Comparison of ENCODE assay signal across 8 cellular contexts in the genomic region with DNA sequence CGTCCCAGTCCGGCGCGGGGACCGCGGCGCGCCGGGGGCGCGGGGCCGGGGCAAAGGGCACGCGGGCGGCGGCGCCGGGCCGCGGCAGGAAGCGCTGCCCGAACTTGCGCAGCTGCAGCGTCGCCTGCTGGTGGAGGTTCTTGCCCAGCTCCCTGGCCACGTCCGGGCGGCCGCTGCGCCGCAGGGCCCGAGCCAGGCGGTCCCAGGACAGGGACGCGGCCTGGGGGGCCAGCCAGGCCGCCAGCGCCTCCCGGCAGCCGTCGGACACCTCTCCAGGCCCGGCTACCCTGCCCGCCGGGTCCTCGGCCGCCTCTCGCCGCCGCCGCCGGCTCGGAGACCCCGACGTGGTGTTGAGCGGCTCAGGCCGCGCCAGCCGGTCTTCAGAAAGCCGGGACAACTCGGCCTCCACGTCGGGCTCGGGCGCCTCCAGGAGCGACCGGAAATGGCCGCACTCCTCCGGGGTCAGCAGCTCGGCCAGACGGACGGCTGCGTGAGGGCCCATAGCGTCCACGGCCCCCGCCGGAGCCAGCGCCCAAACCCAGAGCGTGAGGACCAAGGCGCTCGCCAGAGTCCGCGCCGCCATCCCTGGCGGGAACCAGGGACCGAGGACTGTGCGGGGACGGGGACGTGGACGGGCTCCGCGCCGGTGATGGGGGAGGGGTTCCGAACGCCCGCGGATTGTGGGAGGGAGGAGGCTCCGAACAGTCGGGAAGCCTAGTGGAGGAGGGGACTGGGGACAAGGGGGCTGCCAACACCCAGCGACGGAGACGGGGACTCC. TPM values are rescaled to one million over a fixed set of nuclear protein-coding genes. Genes with fewer than 3 reads are reported as not detected.
A peak's percentile ranks its signal among the peaks of the same experiment; 100 is the strongest.
DNase-seq lines count a peak whose midpoint lies in the region; ATAC-seq, FAIRE-seq and TF ChIP-seq lines count a peak whose summit lies in the region.

No MANE protein-coding gene starts in this region.

- DNase-seq in DMS114 treated with DMSO at 0.1 percent for 48 hours (lab: John Stamatoyannopoulos, UW; ENCODE audit: unreplicated experiment): peak; percentile 15
- DNase-seq in MG63: peak; percentile 72
- DNase-seq in activated CD4-positive, alpha-beta T cell treated with anti-CD3 and anti-CD28 coated beads for 1 hour: peak; percentile 53
- DNase-seq in cerebellum (ENCODE audit: low spot score): peak; percentile 57
- DNase-seq in keratinocyte (ENCODE audit: low read depth, low spot score): no peak
- DNase-seq in spleen: peak; percentile 95

- dilution Hi-C loops in keratinocyte (cut with MboI; ENCODE audit: extremely low pct_ligation_motif_present, low sequenced_read_pairs): no loop called here

- intact Hi-C loops in spleen (cut with DNase I; ENCODE audit: low total_unique reads): loop anchor here (5.0 kb wide), 1 partner anchor 392 kb away; the partner anchor contains the start of gene SLC4A8

- TF ChIP-seq POLR2A in spleen (IDR thresholded peaks at IDR 0.05): no peak

- TF ChIP-seq CTCF in keratinocyte (optimal IDR thresholded peaks at IDR 0.05 in 1 of 3, IDR thresholded peaks at IDR 0.05 in 1 of 3, conservative IDR thresholded peaks at IDR 0.05 in 1 of 3; ENCODE audit: extremely low read depth in 1 of 3, insufficient read depth in 2 of 3, low read length in 3 of 3) (peak; percentile 40 to 90 (median 78)), spleen (IDR thresholded peaks at IDR 0.05 in 8 of 11, conservative IDR thresholded peaks at IDR 0.05 in 3 of 11) (peak in 8 of 11 experiments; percentile 5 to 80 (median 72))

- ATAC-seq in GM21786 (IDR thresholded peaks at IDR 0.05; ENCODE audit: unreplicated experiment) (no peak), GM19467 (IDR thresholded peaks at IDR 0.05; ENCODE audit: unreplicated experiment) (no peak)

- no peaks in the 10 kb centered on the region for H3K27me3 ChIP-seq in MG63
- peaks cover 30% of the 10 kb centered on the region for H3K27me3 ChIP-seq in keratinocyte (ENCODE audit: control insufficient read depth, extremely low read depth, insufficient read depth, low read length)
- peaks cover 0 to 41% (median 0%) of the 10 kb centered on the region in 7 donors for H3K27me3 ChIP-seq in spleen (replicated peaks in 1 of 7)

- H4K20me1 ChIP-seq in keratinocyte (ENCODE audit: control insufficient read depth, extremely low read depth, insufficient read depth, low read length): no peaks in the 10 kb centered on the region

- H3K9ac ChIP-seq in keratinocyte (ENCODE audit: control insufficient read depth, extremely low read depth, insufficient read depth, low read length): peak overlapping the region; percentile 23

- H3K36me3 ChIP-seq in MG63 (no peaks in the 10 kb centered on the region), keratinocyte (ENCODE audit: control insufficient read depth in 2 of 2, extremely low read depth in 1 of 2, insufficient read depth in 2 of 2, low read length in 2 of 2) (no peaks in the 10 kb centered on the region), spleen (no peaks in the 10 kb centered on the region)

- H3K4me3 ChIP-seq in MG63 (peak overlapping the region; percentile 40), keratinocyte (ENCODE audit: control insufficient read depth in 2 of 3, extremely low read depth in 1 of 3, insufficient read depth in 2 of 3, low read depth in 1 of 3, low read length in 3 of 3) (peak overlapping the region; percentile 6 to 34 (median 17)), spleen (peak overlapping the region; percentile 33 to 72 (median 46))

- WGBS in spleen, 5 donors: 3 to 14% (median 4%) methylated on average over 15 to 100 of the region's 100 CpGs

- peak overlapping the region; percentile 51 for H3K4me2 ChIP-seq in keratinocyte (ENCODE audit: control insufficient read depth, extremely low read depth, insufficient read depth, low read depth, low read length)

- no peaks in the 10 kb centered on the region for H3K4me1 ChIP-seq in keratinocyte (ENCODE audit: control insufficient read depth, extremely low read depth, insufficient read depth, low read length)
- peaks cover 5 to 41% (median 23%) of the 10 kb centered on the region in 6 donors for H3K4me1 ChIP-seq in spleen

- no peak overlapping the region for H3K27ac ChIP-seq in keratinocyte (ENCODE audit: control insufficient read depth, insufficient read depth, low read length)
- peak overlapping the region; percentile 63 to 89 (median 83) for H3K27ac ChIP-seq in spleen

- H2AFZ ChIP-seq in keratinocyte (ENCODE audit: control insufficient read depth, low read length): no peak overlapping the region

- no peaks in the 10 kb centered on the region for H3K79me2 ChIP-seq in keratinocyte (ENCODE audit: control insufficient read depth, insufficient read depth, low read length)

- H3K9me1 ChIP-seq in keratinocyte (ENCODE audit: control insufficient read depth, extremely low read depth, insufficient read depth, low read length): no peaks in the 10 kb centered on the region

- no peaks in the 10 kb centered on the region for H3K9me3 ChIP-seq in MG63
- H3K9me3 ChIP-seq in keratinocyte (ENCODE audit: control insufficient read depth, low read depth, low read length): no peaks in the 10 kb centered on the region
- no peaks in the 10 kb centered on the region for H3K9me3 ChIP-seq in spleen

- no peak for FAIRE-seq in keratinocyte (lab: Jason Lieb, UNC)

RNA-seq across cellular contexts. Expression of gene FIGNL2, which starts 34.0 kb away (rescaled TPM):
- 0.10 and 0.67 TPM in 2 replicates for total RNA-seq in MG63 (2014; rRNA removed; shearing (Covaris generic); ENCODE audit: low replicate concordance)
- total RNA-seq in cerebellum: 1.3 TPM
- polyA plus RNA-seq in keratinocyte: not detected in 3 replicates
- polyA plus RNA-seq in keratinocyte (2011; ENCODE audit: low read depth): not detected
- polyA plus RNA-seq in keratinocyte (2011; cell fraction: cytosol; rRNA removed): not detected in 2 replicates
- not detected in 2 replicates for polyA plus RNA-seq in keratinocyte (2011; cell fraction: nucleus; rRNA removed)
- polyA plus RNA-seq in keratinocyte (2012; ENCODE audit: low replicate concordance): not detected in 2 replicates
- not detected in 3 replicates for polyA minus RNA-seq in keratinocyte
- polyA minus RNA-seq in keratinocyte (2011; cell fraction: cytosol; rRNA and poly(A)+ RNA removed): not detected
- not detected in 2 replicates for polyA minus RNA-seq in keratinocyte (2011; cell fraction: nucleus; rRNA and poly(A)+ RNA removed)
- 1 to 10 TPM in 6 of 7 donors, under 1 TPM in 1; 0.83 to 3.0 (median 1.6) TPM for total RNA-seq in spleen
- under 1 TPM; 0.20 to 0.51 (median 0.20) TPM for polyA plus RNA-seq in spleen
